Comparison of ENCODE assay signal across 3 cellular contexts in the genomic region with DNA sequence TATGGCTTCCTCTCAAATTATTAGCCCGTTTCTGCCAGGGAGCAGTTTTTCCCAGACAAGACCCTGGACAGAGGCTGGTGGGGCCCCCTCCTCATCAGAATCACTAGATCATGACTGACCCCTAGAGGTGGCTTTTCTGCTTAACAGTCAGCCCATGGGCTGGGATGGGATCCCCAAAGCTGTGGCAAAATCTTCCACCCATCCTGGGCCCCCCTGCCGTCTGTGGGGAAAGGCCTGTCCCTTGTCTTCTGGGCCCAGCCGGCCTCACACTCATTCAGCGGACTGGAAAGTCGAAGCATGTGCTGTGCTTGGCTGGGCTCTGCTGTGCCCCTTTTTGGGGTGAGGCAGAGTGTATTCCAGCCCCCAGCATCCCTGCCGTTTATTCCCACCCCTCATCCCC. TPM values are rescaled to one million over a fixed set of nuclear protein-coding genes. Genes with fewer than 3 reads are reported as not detected.
"Had no signal": no experiment of that assay in that cellular context is flagged by ENCODE, and none has a peak within 500 bp of the region (broad histone marks: within the 10 kb centered on the region; RNA-seq: fewer than 3 reads in every experiment).

No MANE protein-coding gene starts in this region.

RNA-seq across cellular contexts. Expression of gene GOLGA8O, which starts 27.9 kb away (rescaled TPM):
- total RNA-seq: lower lobe of right lung, vagina had no signal
- polyA plus RNA-seq: naive thymus-derived CD8-positive, alpha-beta T cell had no signal
